ENCODE assay signal across 21 cellular contexts in the genomic region with DNA sequence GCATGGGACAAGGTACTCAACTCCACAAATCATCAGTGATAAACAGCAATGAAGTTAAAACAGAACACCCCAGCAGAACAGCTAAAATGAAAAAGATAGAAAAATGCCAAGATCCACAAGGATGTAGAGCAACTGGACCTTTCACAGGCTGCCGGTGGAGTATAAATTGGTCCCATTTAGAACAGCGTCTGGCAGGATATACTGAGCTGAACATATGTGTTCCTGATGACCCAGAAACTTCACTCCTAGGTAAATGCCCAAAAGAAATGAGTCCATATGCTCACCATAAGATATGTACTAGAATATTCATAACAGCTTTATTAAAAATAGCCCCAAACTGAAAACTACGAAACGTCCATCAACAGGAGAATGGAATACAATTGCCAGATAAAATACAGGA.
"Had no signal": no experiment of that assay in that cellular context is flagged by ENCODE, and none has a peak within 500 bp of the region (broad histone marks: within the 10 kb centered on the region; RNA-seq: fewer than 3 reads in every experiment).

No MANE protein-coding gene starts in this region.

- ATAC-seq: activated CD4-positive, alpha-beta T cell treated with anti-CD3 and anti-CD28 coated beads for 36 hours; activated naive CD8-positive, alpha-beta T cell treated with anti-CD3 and anti-CD28 coated beads, Interleukin-2, amount 50 U/mL, for 24 hours; body of pancreas; gastroesophageal sphincter had no signal

- DNase-seq: activated CD4-positive, alpha-beta T cell treated with anti-CD3 and anti-CD28 coated beads for 36 hours; activated CD4-positive, alpha-beta T cell treated with anti-CD3 and anti-CD28 coated beads, Interleukin-2, amount 10 ng/mL, durations not matched to agents 24 days and 14 days; activated CD4-positive, alpha-beta T cell treated with anti-CD3 and anti-CD28 coated beads, Interleukin-2, amount 50 U/mL, for 4 hours; activated CD4-positive, CD25-positive, alpha-beta regulatory T cell; activated CD4-positive, CD25-positive, alpha-beta regulatory T cell treated with anti-CD3 and anti-CD28 coated beads, Interleukin-2, amount 50 U/mL, for 72 hours; activated effector memory CD4-positive, alpha-beta T cell treated with anti-CD3 and anti-CD28 coated beads, Interleukin-2, amount 50 U/mL, for 16 hours; activated naive CD4-positive, alpha-beta T cell treated with anti-CD3 and anti-CD28 coated beads for 36 hours; activated naive CD8-positive, alpha-beta T cell treated with anti-CD3 and anti-CD28 coated beads for 36 hours; activated naive CD8-positive, alpha-beta T cell treated with anti-CD3 and anti-CD28 coated beads, Interleukin-2, amount 50 U/mL, for 24 hours; activated T-cell treated with anti-CD3 and anti-CD28 coated beads, Interleukin-2, amount 50 U/mL, for 1 hour; activated T-cell treated with anti-CD3 and anti-CD28 coated beads, Interleukin-2, amount 50 U/mL, for 48 hours; amygdala; aorta; body of pancreas; cerebellar nuclear complex; dermis blood vessel endothelial cell; effector CD4-positive, alpha-beta T cell; esophagus squamous epithelium; foreskin melanocyte; T-helper 2 cell had no signal
